In genomic region chr10:2925631-2926030, GRCh38 we compare ENCODE assay signal across 8 cellular contexts.
DNase-seq lines count a peak whose midpoint lies in the region; ATAC-seq and TF ChIP-seq lines count a peak whose summit lies in the region.

No MANE protein-coding gene starts in this region.

- H3K4me2 ChIP-seq in smooth muscle cell, result no peak overlapping the region

- H3K9me3 ChIP-seq in smooth muscle cell (replicated peaks; ENCODE audit: low read depth), result no peaks in the 10 kb centered on the region
- no peaks in the 10 kb centered on the region for H3K9me3 ChIP-seq in effector memory CD4-positive, alpha-beta T cell (ENCODE audit: control insufficient read depth, low read length)

- no peaks in the 10 kb centered on the region for H4K20me1 ChIP-seq in smooth muscle cell (ENCODE audit: low read depth)

- H3K27me3 ChIP-seq in smooth muscle cell (ENCODE audit: low read depth), result no peaks in the 10 kb centered on the region
- H3K27me3 ChIP-seq in effector memory CD4-positive, alpha-beta T cell (replicated peaks; ENCODE audit: control insufficient read depth, insufficient read depth, low read length, poor library complexity, severe bottlenecking), result peaks cover 5% of the 10 kb centered on the region

- DNase-seq in NCI-H2196 (lab: John Stamatoyannopoulos, UW; ENCODE audit: unreplicated experiment) (peak; percentile 1), NCI-H2196 treated with DMSO at 0.1 percent for 48 hours (lab: John Stamatoyannopoulos, UW; ENCODE audit: unreplicated experiment) (no peak), NCI-H69 (lab: John Stamatoyannopoulos, UW) (peak; percentile 22), fibroblast of mammary gland (ENCODE audit: low read depth) (peak; percentile 62), smooth muscle cell (lab: John Stamatoyannopoulos, UW; ENCODE audit: unreplicated experiment) (no peak), coronary artery (ENCODE audit: low spot score) (no peak)
- DNase-seq in effector memory CD4-positive, alpha-beta T cell, result no peak

- 40% methylated on average over 7 of the region's 7 CpGs for WGBS in smooth muscle cell (ENCODE audit: low lambda C conversion rate)

- H3F3A ChIP-seq in smooth muscle cell (ENCODE audit: low read depth), result peaks cover 5% of the 10 kb centered on the region

- no peaks in the 10 kb centered on the region for H3K36me3 ChIP-seq in smooth muscle cell (ENCODE audit: low read depth)
- H3K36me3 ChIP-seq in effector memory CD4-positive, alpha-beta T cell (ENCODE audit: control insufficient read depth, insufficient read depth, low read length), result no peaks in the 10 kb centered on the region

- H3K9ac ChIP-seq in smooth muscle cell (ENCODE audit: low read depth), result no peak overlapping the region

- no peaks in the 10 kb centered on the region for H3K79me2 ChIP-seq in smooth muscle cell (ENCODE audit: low read depth)

- no peak overlapping the region for H2AFZ ChIP-seq in smooth muscle cell (ENCODE audit: low read depth)

- H3K4me3 ChIP-seq in fibroblast of mammary gland (ENCODE audit: control insufficient read depth, low read depth, low read length), result no peak overlapping the region
- H3K4me3 ChIP-seq in smooth muscle cell, result no peak overlapping the region
- H3K4me3 ChIP-seq in coronary artery, result no peak overlapping the region
- no peak overlapping the region for H3K4me3 ChIP-seq in effector memory CD4-positive, alpha-beta T cell (ENCODE audit: insufficient read depth, low read depth, low read length, poor library complexity, severe bottlenecking)

- no peak for TF ChIP-seq CTCF in fibroblast of mammary gland (conservative IDR thresholded peaks at IDR 0.05; ENCODE audit: control insufficient read depth, insufficient read depth, low read depth, low read length)
- no peak for TF ChIP-seq CTCF in smooth muscle cell (IDR thresholded peaks at IDR 0.05; ENCODE audit: borderline replicate concordance, insufficient read depth, poor library complexity, severe bottlenecking)
- no peak for TF ChIP-seq CTCF in coronary artery (IDR thresholded peaks at IDR 0.05)

- ATAC-seq in GM18498 (IDR thresholded peaks at IDR 0.05; ENCODE audit: unreplicated experiment), result no peak

- H3K27ac ChIP-seq in smooth muscle cell (ENCODE audit: low read depth) (peak overlapping the region; percentile 40), coronary artery (no peak overlapping the region)
- no peak overlapping the region for H3K27ac ChIP-seq in effector memory CD4-positive, alpha-beta T cell (ENCODE audit: insufficient read depth, low read length, poor library complexity, severe bottlenecking)

- H3K4me1 ChIP-seq in smooth muscle cell (ENCODE audit: low read depth), result peaks cover 7% of the 10 kb centered on the region
- no peaks in the 10 kb centered on the region for H3K4me1 ChIP-seq in effector memory CD4-positive, alpha-beta T cell (ENCODE audit: control insufficient read depth, insufficient read depth, low read length, poor library complexity, severe bottlenecking)

Comparison
In these comparisons a context has a peak if more than half of its experiments do, and no peak if none do; other contexts are left out.
1. DNase-seq: peak in NCI-H2196 (single experiment), NCI-H69 (single experiment) and fibroblast of mammary gland (single experiment); none in NCI-H2196 treated with DMSO at 0.1 percent for 48 hours (single experiment), smooth muscle cell (single experiment), coronary artery (single experiment) and effector memory CD4-positive, alpha-beta T cell (0 of 3).